ENCODE assay signal across 15 cellular contexts in genomic region chr20:63150911-63151531, GRCh38.
"Had no signal": no experiment of that assay in that cellular context is flagged by ENCODE, and none has a peak within 500 bp of the region (broad histone marks: within the 10 kb centered on the region; RNA-seq: fewer than 3 reads in every experiment).

No MANE protein-coding gene starts in this region.

- H3K27ac Mint-ChIP-seq: activated CD4-positive, alpha-beta memory T cell treated with anti-CD3 and anti-CD28 coated beads for 36 hours had no signal

- H3K4me3 Mint-ChIP-seq: activated CD4-positive, alpha-beta memory T cell treated with anti-CD3 and anti-CD28 coated beads for 36 hours; activated T-cell treated with anti-CD3 and anti-CD28 coated beads, Interleukin-2, amount 50 U/mL, for 4 hours had no signal

- H3K27me3 ChIP-seq: ascending aorta, ovary, thyroid gland had no signal

- H3K4me3 ChIP-seq: cardiac muscle cell, colonic mucosa, ovary, thyroid gland had no signal

- DNase-seq: activated CD4-positive, alpha-beta memory T cell treated with anti-CD3 and anti-CD28 coated beads for 36 hours; activated CD4-positive, CD25-positive, alpha-beta regulatory T cell treated with anti-CD3 and anti-CD28 coated beads, Interleukin-2, amount 50 U/mL, for 72 hours; activated gamma-delta T cell; activated T-cell treated with anti-CD3 and anti-CD28 coated beads, Interleukin-2, amount 50 U/mL, for 4 hours; colonic mucosa; esophagus squamous epithelium; foreskin keratinocyte; mesenchymal stem cell; ovary; small intestine; thyroid gland had no signal

- H3K9me3 ChIP-seq: ascending aorta, colonic mucosa, ovary, thyroid gland had no signal

- H3K27ac ChIP-seq: ascending aorta, cardiac muscle cell, colonic mucosa, foreskin keratinocyte, thyroid gland had no signal

- H3K4me1 ChIP-seq: ascending aorta, colonic mucosa, foreskin keratinocyte, thyroid gland had no signal

- H3K36me3 ChIP-seq: ascending aorta, cardiac muscle cell, colonic mucosa, esophagus squamous epithelium, heart left ventricle, ovary, thyroid gland had no signal

- ATAC-seq: activated T-cell treated with anti-CD3 and anti-CD28 coated beads, Interleukin-2, amount 50 U/mL, for 4 hours; foreskin keratinocyte; heart left ventricle; left lobe of liver had no signal
